In the genomic region with DNA sequence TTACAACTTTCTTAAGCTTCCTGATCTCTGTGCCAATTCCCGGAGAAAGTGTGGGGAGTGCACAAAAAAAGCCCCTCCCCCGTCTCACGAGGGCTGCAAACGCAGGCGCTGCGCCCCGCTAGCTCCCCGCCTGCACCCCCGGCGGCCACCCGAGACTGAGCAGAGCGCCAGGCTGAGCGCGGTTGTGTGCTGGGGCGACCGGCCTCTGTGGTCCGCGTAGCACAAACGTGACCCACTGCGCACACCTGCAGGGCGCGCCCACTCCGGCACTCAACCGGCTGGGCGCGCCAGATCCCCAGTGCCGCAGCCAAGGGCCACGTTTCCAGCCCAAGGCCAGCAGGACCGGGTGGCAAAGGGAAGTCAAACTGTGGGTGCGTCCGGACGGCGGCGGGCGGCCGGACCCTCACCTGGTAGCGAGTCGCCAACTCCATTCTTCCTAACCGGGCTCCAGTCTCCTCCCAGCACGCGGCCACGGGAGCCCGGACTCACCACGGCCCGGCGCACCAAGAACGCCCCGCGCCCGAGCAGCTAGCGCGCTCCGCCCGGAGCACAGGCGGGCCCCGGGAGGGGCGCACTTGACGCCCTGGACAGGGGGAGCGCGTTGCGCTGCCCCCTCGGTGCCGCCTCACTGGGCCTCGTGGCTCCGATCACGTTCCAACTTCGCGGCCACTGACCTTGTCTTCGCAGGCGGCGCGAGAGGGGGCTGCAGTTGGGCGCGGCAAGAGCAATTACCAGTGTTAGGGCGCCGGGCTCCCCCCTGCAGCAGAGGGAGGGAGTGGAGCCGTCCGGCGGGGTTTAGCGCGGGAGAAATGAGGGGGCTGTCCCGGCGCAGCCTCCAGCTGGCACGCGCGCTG, we compare ENCODE assay signal across 8 cellular contexts. TPM values are rescaled to one million over a fixed set of nuclear protein-coding genes. Genes with fewer than 3 reads are reported as not detected.
A peak's percentile ranks its signal among the peaks of the same experiment; 100 is the strongest.
DNase-seq lines count a peak whose midpoint lies in the region; ATAC-seq lines count a peak whose summit lies in the region.

A gene with protein sequence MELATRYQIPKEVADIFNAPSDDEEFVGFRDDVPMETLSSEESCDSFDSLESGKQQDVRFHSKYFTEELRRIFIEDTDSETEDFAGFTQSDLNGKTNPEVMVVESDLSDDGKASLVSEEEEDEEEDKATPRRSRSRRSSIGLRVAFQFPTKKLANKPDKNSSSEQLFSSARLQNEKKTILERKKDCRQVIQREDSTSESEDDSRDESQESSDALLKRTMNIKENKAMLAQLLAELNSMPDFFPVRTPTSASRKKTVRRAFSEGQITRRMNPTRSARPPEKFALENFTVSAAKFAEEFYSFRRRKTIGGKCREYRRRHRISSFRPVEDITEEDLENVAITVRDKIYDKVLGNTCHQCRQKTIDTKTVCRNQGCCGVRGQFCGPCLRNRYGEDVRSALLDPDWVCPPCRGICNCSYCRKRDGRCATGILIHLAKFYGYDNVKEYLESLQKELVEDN (minus strand): TSS at position 526 of the 854 bp plus-strand sequence. CDS start 95 bp downstream, at position 431.

- no peak within 1 kb of the TSS for H4K8ac ChIP-seq in trophoblast cell (ENCODE audit: low read depth, low read length)

- H3K4me3 Mint-ChIP-seq in activated naive CD8-positive, alpha-beta T cell treated with anti-CD3 and anti-CD28 coated beads for 36 hours: peak within 1 kb of the TSS; percentile 93

- WGBS in trophoblast cell (ENCODE audit: extremely low coverage, insufficient coverage, insufficient read length): no CpG with 5 or more reads among the region's 86 CpGs
- WGBS in urinary bladder: under 1% methylated on average over 86 of the region's 86 CpGs

- peaks cover 62% of the 10 kb centered on the region for H3K4me1 Mint-ChIP-seq in activated naive CD8-positive, alpha-beta T cell treated with anti-CD3 and anti-CD28 coated beads for 36 hours

- H3K79me1 ChIP-seq in trophoblast cell (ENCODE audit: low read length): no peaks in the 10 kb centered on the region

- H3K9me2 ChIP-seq in Karpas-422 (replicated peaks; ENCODE audit: insufficient read depth, low read length): no peaks in the 10 kb centered on the region

- no peaks in the 10 kb centered on the region for H3K9me3 ChIP-seq in Karpas-422 (ENCODE audit: low read length)
- no peaks in the 10 kb centered on the region for H3K9me3 ChIP-seq in trophoblast cell (ENCODE audit: insufficient read depth, low read depth, low read length)

- no peak within 1 kb of the TSS for H3K14ac ChIP-seq in trophoblast cell (ENCODE audit: low read length)

- H3K27me3 ChIP-seq in Karpas-422 (ENCODE audit: low read length) (no peaks in the 10 kb centered on the region), trophoblast cell (ENCODE audit: insufficient read depth, low read length) (peaks cover 25% of the 10 kb centered on the region)

- peaks cover 29% of the 10 kb centered on the region for H3K36me3 Mint-ChIP-seq in activated naive CD8-positive, alpha-beta T cell treated with anti-CD3 and anti-CD28 coated beads for 36 hours

- peaks cover 3% of the 10 kb centered on the region for H3K27me3 Mint-ChIP-seq in activated naive CD8-positive, alpha-beta T cell treated with anti-CD3 and anti-CD28 coated beads for 36 hours

- intact Hi-C loops in Right ventricle myocardium superior (cut with DNase I): no loop called here

- no peak within 1 kb of the TSS for H2AK5ac ChIP-seq in trophoblast cell (ENCODE audit: low read length)

- peak within 1 kb of the TSS; percentile 88 for H3K4me3 ChIP-seq in Karpas-422 (ENCODE audit: low read length)
- H3K4me3 ChIP-seq in trophoblast cell (ENCODE audit: low read depth, low read length): peak within 1 kb of the TSS; percentile 69
- peak within 1 kb of the TSS; percentile 66 for H3K4me3 ChIP-seq in urinary bladder (ENCODE audit: low read depth, low read length)

- H3K23ac ChIP-seq in trophoblast cell (ENCODE audit: low read length): no peak within 1 kb of the TSS

- peak within 1 kb of the TSS; percentile 96 for H3K27ac Mint-ChIP-seq in activated naive CD8-positive, alpha-beta T cell treated with anti-CD3 and anti-CD28 coated beads for 36 hours

- peak; percentile 95 for ATAC-seq in Right ventricle myocardium superior (ENCODE audit: poor library complexity)

- no peak within 1 kb of the TSS for H3K4ac ChIP-seq in trophoblast cell (ENCODE audit: low read depth, low read length)

- H2BK5ac ChIP-seq in trophoblast cell (ENCODE audit: low read depth, low read length, poor library complexity): no peak within 1 kb of the TSS

- peak within 1 kb of the TSS; percentile 94 for H3K4me2 ChIP-seq in Karpas-422 (ENCODE audit: low read depth, low read length, poor library complexity, severe bottlenecking)
- peak within 1 kb of the TSS; percentile 88 for H3K4me2 ChIP-seq in trophoblast cell (ENCODE audit: low read length)

- no peak within 1 kb of the TSS for H3K18ac ChIP-seq in trophoblast cell (ENCODE audit: low read length)

- peaks cover 73% of the 10 kb centered on the region for H3K4me1 ChIP-seq in Karpas-422 (ENCODE audit: low read length)
- H3K4me1 ChIP-seq in trophoblast cell (ENCODE audit: control insufficient read depth in 1 of 2, insufficient read depth in 2 of 2, low read length in 2 of 2): peaks cover 9% of the 10 kb centered on the region in 2 experiments
- no peaks in the 10 kb centered on the region for H3K4me1 ChIP-seq in urinary bladder (ENCODE audit: insufficient read depth)

- no peak within 1 kb of the TSS for H2BK120ac ChIP-seq in trophoblast cell (ENCODE audit: insufficient read depth, low read length, poor library complexity)

- H3K9ac ChIP-seq in Karpas-422 (ENCODE audit: low read length) (peak within 1 kb of the TSS; percentile 89), trophoblast cell (ENCODE audit: low read length) (peak within 1 kb of the TSS; percentile 33)

- H2AFZ ChIP-seq in Karpas-422 (ENCODE audit: low read length) (no peak within 1 kb of the TSS), trophoblast cell (ENCODE audit: insufficient read depth, low read length, poor library complexity) (peak within 1 kb of the TSS; percentile 24)

- H4K91ac ChIP-seq in trophoblast cell (ENCODE audit: low read depth, low read length): no peak within 1 kb of the TSS

- DNase-seq in G401 (ENCODE audit: low spot score): peak; percentile 56
- DNase-seq in GOT3 (lab: John Stamatoyannopoulos, UW): peak; percentile 64
- DNase-seq in Karpas-422: peak; percentile 92
- peak; percentile 81 for DNase-seq in SK-MEL-5 (ENCODE audit: low read depth, low spot score)
- peak; percentile 84 for DNase-seq in activated naive CD8-positive, alpha-beta T cell treated with anti-CD3 and anti-CD28 coated beads for 36 hours
- peak; percentile 89 for DNase-seq in Right ventricle myocardium superior
- DNase-seq in trophoblast cell: peak; percentile 48 to 69

- 0 out of 2 replicates have a peak, but pooled peaks cover 4% of the 10 kb centered on the region for H4K20me1 ChIP-seq in Karpas-422 (ENCODE audit: insufficient read depth, low read depth, low read length)

- H4K12ac ChIP-seq in trophoblast cell (ENCODE audit: low read depth, low read length): no peak within 1 kb of the TSS

- in situ Hi-C loops in G401 (cut with HindIII; ENCODE audit: low sequenced_read_pairs): no loop called here
- in situ Hi-C loops in SK-MEL-5 (cut with HindIII; ENCODE audit: low pct_unique_long_range_greater_than_20kb, low sequenced_read_pairs): no loop called here

- H3K79me2 ChIP-seq in Karpas-422 (ENCODE audit: low read length) (peaks cover 46% of the 10 kb centered on the region), trophoblast cell (ENCODE audit: control insufficient read depth, insufficient read depth, low read length, poor library complexity) (no peaks in the 10 kb centered on the region)

- H2BK12ac ChIP-seq in trophoblast cell (ENCODE audit: low read length): no peak within 1 kb of the TSS

- peak within 1 kb of the TSS; percentile 95 for H3K27ac ChIP-seq in Karpas-422 (ENCODE audit: low read length)
- H3K27ac ChIP-seq in trophoblast cell (ENCODE audit: low read depth, low read length): no peak within 1 kb of the TSS
- no peak within 1 kb of the TSS for H3K27ac ChIP-seq in urinary bladder (ENCODE audit: low read depth)

- H3K36me3 ChIP-seq in Karpas-422 (ENCODE audit: insufficient read depth, low read length) (peaks cover 9% of the 10 kb centered on the region), trophoblast cell (ENCODE audit: control insufficient read depth in 1 of 2, insufficient read depth in 2 of 2, low read length in 2 of 2) (no peaks in the 10 kb centered on the region), urinary bladder (ENCODE audit: insufficient read depth) (no peaks in the 10 kb centered on the region)

- H3K9me3 Mint-ChIP-seq in activated naive CD8-positive, alpha-beta T cell treated with anti-CD3 and anti-CD28 coated beads for 36 hours: no peaks in the 10 kb centered on the region

RNA-seq across cellular contexts. Expression of the gene that starts here (rescaled TPM):
- total RNA-seq in G401 (2014; rRNA removed; shearing (Covaris generic)): 156 and 216 TPM in 2 replicates
- 278 and 314 TPM in 2 replicates for total RNA-seq in Karpas-422 (2014; rRNA removed; shearing (Covaris generic); ENCODE audit: low replicate concordance)
- 84.1 and 94.3 TPM in 2 replicates for total RNA-seq in SK-MEL-5 (2014; rRNA removed; shearing (Covaris generic))
- polyA plus RNA-seq in SK-MEL-5 (2015; cell fraction: cytosol; rRNA removed): 56.9 and 63.2 TPM in 2 replicates
- polyA plus RNA-seq in SK-MEL-5 (2015; cell fraction: nucleus; rRNA removed): 75.8 and 81.9 TPM in 2 replicates
- total RNA-seq in activated naive CD8-positive, alpha-beta T cell treated with anti-CD3 and anti-CD28 coated beads for 36 hours: 100 to 1,000 TPM; 123 to 128 TPM
- total RNA-seq in Right ventricle myocardium superior (62.5 TPM), urinary bladder (48.9 TPM)
- polyA plus RNA-seq in trophoblast cell (2013): 0.47 and 0.66 TPM in 2 replicates
- polyA plus RNA-seq in urinary bladder: 7.8 TPM
